Comparison of ENCODE assay signal across 19 cellular contexts in genomic region chr12:91617830-91618229, GRCh38.
DNase-seq lines count a peak whose midpoint lies in the region; ATAC-seq and TF ChIP-seq lines count a peak whose summit lies in the region.
"Had no signal": no experiment of that assay in that cellular context is flagged by ENCODE, and none has a peak within 500 bp of the region (broad histone marks: within the 10 kb centered on the region; RNA-seq: fewer than 3 reads in every experiment).

No MANE protein-coding gene starts in this region.

- WGBS in testis, 2 donors, result 86 to 87% methylated on average over 1 of the region's 1 CpG

- no peaks in the 10 kb centered on the region for H3K36me3 ChIP-seq in brain microvascular endothelial cell (replicated peaks)
- no peaks in the 10 kb centered on the region for H3K36me3 ChIP-seq in testis (ENCODE audit: low read depth, missing control alignments)
- H3K36me3 ChIP-seq: stomach had no signal

- H3K27ac ChIP-seq in brain microvascular endothelial cell, result no peak overlapping the region
- no peak overlapping the region for H3K27ac ChIP-seq in testis
- H3K27ac ChIP-seq: stomach had no signal

- in situ Hi-C loops in brain microvascular endothelial cell (cut with HindIII; ENCODE audit: low pct_ligation_motif_present, low sequenced_read_pairs), result no loop called here

- ATAC-seq in GM21529 (IDR thresholded peaks at IDR 0.05; ENCODE audit: unreplicated experiment), result peak; percentile 49
- ATAC-seq: activated CD8-positive, alpha-beta T cell treated with anti-CD3 and anti-CD28 coated beads for 36 hours; naive thymus-derived CD8-positive, alpha-beta T cell had no signal

- intact Hi-C loops in testis (cut with DNase I; ENCODE audit: low total_unique reads), result no loop called here

- H3K9me3 ChIP-seq in testis, result no peaks in the 10 kb centered on the region
- H3K9me3 ChIP-seq: stomach had no signal

- DNase-seq in GM12865 (ENCODE audit: low read depth) (peak; percentile 27), NCI-H69 (lab: John Stamatoyannopoulos, UW) (peak; percentile 39), iris pigment epithelial cell (ENCODE audit: low read depth) (peak; percentile 41), brain microvascular endothelial cell (no peak), testis (no peak), KG1 (lab: John Stamatoyannopoulos, UW) (no peak), NCI-H2227 treated with DMSO at 0.1 percent for 48 hours (lab: John Stamatoyannopoulos, UW) (no peak)
- DNase-seq: activated CD4-positive, CD25-positive, alpha-beta regulatory T cell treated with anti-CD3 and anti-CD28 coated beads, Interleukin-2, amount 50 U/mL, for 72 hours; activated CD8-positive, alpha-beta T cell treated with anti-CD3 and anti-CD28 coated beads for 36 hours; activated T-cell treated with anti-CD3 and anti-CD28 coated beads for 4 hours; amniotic stem cell; C1 segment of cervical spinal cord; HFFc6; naive thymus-derived CD8-positive, alpha-beta T cell; NCI-H187 treated with DMSO at 0.1 percent for 48 hours; NCI-H226; NCI-H82; stomach had no signal

- H3K4me3 ChIP-seq in GM12865 (ENCODE audit: low read depth, low read length) (no peak overlapping the region), brain microvascular endothelial cell (ENCODE audit: low read depth, low read length) (no peak overlapping the region), testis (no peak overlapping the region)
- H3K4me3 ChIP-seq: stomach had no signal

- H3K27me3 ChIP-seq in brain microvascular endothelial cell (replicated peaks) (no peaks in the 10 kb centered on the region), testis (no peaks in the 10 kb centered on the region)
- H3K27me3 ChIP-seq: stomach had no signal

- no peak for TF ChIP-seq POLR2A in testis (IDR thresholded peaks at IDR 0.05)

- H3K4me1 ChIP-seq in testis, result peaks cover 12% of the 10 kb centered on the region
- H3K4me1 ChIP-seq: stomach had no signal

- TF ChIP-seq CTCF in GM12865 (IDR thresholded peaks at IDR 0.05; ENCODE audit: insufficient read depth, low read depth, low read length, missing control alignments), result no peak
- no peak for TF ChIP-seq CTCF in brain microvascular endothelial cell (IDR thresholded peaks at IDR 0.05; ENCODE audit: low read depth, low read length, missing control alignments)
- TF ChIP-seq CTCF in testis (IDR thresholded peaks at IDR 0.05), result no peak

Comparison
In these comparisons a context has a peak if more than half of its experiments do, and no peak if none do; other contexts are left out.
1. DNase-seq: peak in GM12865 (single experiment), NCI-H69 (single experiment) and iris pigment epithelial cell (single experiment); none in brain microvascular endothelial cell (single experiment), testis (single experiment), KG1 (single experiment) and NCI-H2227 treated with DMSO at 0.1 percent for 48 hours (single experiment).